1 cellular context compared by ENCODE assay signal in the genomic region with DNA sequence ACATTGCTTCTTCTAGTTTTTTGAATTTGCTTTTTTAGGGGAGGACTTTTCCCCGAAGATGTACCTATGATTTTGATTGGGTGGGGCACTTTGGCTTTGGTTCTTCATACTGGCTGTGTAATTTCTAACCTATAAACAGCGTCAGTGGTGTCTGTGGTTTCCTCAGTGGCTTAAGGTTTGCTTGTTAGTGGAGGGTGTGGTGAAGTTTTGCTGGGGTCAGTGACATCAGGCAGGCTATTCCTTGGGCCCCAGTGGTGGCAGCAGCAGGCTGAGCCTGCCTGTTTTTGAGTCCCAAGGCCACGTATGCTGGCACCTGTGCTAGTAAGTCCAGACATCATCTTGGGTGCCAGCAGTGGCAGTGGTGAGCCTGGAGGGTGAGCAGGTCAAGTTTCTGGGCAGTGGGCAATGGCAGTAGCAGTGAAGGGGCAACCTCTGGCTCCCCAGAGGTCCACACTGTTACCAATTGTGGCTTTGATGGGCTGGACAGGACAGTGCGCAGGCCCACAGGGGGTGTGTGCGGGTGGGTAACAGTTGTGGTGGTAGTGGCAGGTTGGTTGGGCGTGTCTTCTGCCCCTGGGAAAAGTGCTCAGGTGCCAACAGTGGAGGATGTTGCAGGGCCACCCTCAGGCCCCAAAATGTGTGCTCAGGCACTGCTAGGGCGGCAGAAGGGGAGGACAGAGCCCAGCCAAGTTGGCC.
TF ChIP-seq lines count a peak whose summit lies in the region.

No MANE protein-coding gene starts in this region.

TF ChIP-seq in K562, 482 proteins besides CTCF, POLR2A, EP300 and RAD21:
- TF ChIP-seq, protein P1, sequence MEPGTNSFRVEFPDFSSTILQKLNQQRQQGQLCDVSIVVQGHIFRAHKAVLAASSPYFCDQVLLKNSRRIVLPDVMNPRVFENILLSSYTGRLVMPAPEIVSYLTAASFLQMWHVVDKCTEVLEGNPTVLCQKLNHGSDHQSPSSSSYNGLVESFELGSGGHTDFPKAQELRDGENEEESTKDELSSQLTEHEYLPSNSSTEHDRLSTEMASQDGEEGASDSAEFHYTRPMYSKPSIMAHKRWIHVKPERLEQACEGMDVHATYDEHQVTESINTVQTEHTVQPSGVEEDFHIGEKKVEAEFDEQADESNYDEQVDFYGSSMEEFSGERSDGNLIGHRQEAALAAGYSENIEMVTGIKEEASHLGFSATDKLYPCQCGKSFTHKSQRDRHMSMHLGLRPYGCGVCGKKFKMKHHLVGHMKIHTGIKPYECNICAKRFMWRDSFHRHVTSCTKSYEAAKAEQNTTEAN (CRISPR knock-in tag; IDR thresholded peaks at IDR 0.05): no peak
- TF ChIP-seq POLR2G (IDR thresholded peaks at IDR 0.05; ENCODE audit: low read depth, low read length): peak; percentile 42; the same call in 1 of the 2 replicates
